37 cellular contexts compared by ENCODE assay signal in genomic region chr13:36173923-36174322, GRCh38. TPM values are rescaled to one million over a fixed set of nuclear protein-coding genes. Genes with fewer than 3 reads are reported as not detected.
"Had no signal": no experiment of that assay in that cellular context is flagged by ENCODE, and none has a peak within 500 bp of the region (broad histone marks: within the 10 kb centered on the region; RNA-seq: fewer than 3 reads in every experiment).

No MANE protein-coding gene starts in this region.

- DNase-seq: activated B cell treated with CpG ODN at 0.5 μM for 24 hours; activated CD4-positive, alpha-beta memory T cell treated with anti-CD3 and anti-CD28 coated beads for 36 hours; activated CD4-positive, alpha-beta T cell treated with anti-CD3 and anti-CD28 coated beads for 4 hours; activated CD4-positive, alpha-beta T cell treated with anti-CD3 and anti-CD28 coated beads, Interleukin-2, amount 10 ng/mL, durations not matched to agents 24 days and 14 days; activated CD4-positive, alpha-beta T cell treated with anti-CD3 and anti-CD28 coated beads, Interleukin-2, amount 50 U/mL, for 1 hour; activated CD4-positive, alpha-beta T cell treated with anti-CD3 and anti-CD28 coated beads, Interleukin-2, amount 50 U/mL, for 4 hours; activated CD4-positive, CD25-positive, alpha-beta regulatory T cell treated with anti-CD3 and anti-CD28 coated beads, Interleukin-2, amount 50 U/mL, for 72 hours; activated CD8-positive, alpha-beta memory T cell treated with anti-CD3 and anti-CD28 coated beads, Interleukin-2, amount 50 U/mL, for 4 hours; activated CD8-positive, alpha-beta T cell treated with anti-CD3 and anti-CD28 coated beads for 36 hours; activated effector memory CD4-positive, alpha-beta T cell treated with anti-CD3 and anti-CD28 coated beads, Interleukin-2, amount 50 U/mL, for 16 hours; activated gamma-delta T cell treated with Interleukin-2 at 50 U/mL for 16 hours; activated naive CD4-positive, alpha-beta T cell; activated naive CD4-positive, alpha-beta T cell treated with anti-CD3 and anti-CD28 coated beads for 36 hours; activated naive CD4-positive, alpha-beta T cell treated with anti-CD3 and anti-CD28 coated beads, Interleukin-2, amount 50 U/mL, for 16 hours; activated naive CD8-positive, alpha-beta T cell treated with anti-CD3 and anti-CD28 coated beads for 36 hours; activated T-cell treated with anti-CD3 and anti-CD28 coated beads for 4 hours; activated T-cell treated with anti-CD3 and anti-CD28 coated beads, Interleukin-2, amount 50 U/mL, for 1 hour; activated T-cell treated with anti-CD3 and anti-CD28 coated beads, Interleukin-2, amount 50 U/mL, for 4 hours; activated T-cell treated with anti-CD3 and anti-CD28 coated beads, Interleukin-2, amount 50 U/mL, for 72 hours; adrenal gland; amniotic stem cell; aorta; body of pancreas; caudate nucleus; T-helper 1 cell; T-helper 2 cell; T-helper 9 cell had no signal

- H3K36me3 ChIP-seq: adrenal gland, cardiac muscle cell had no signal

- H3K4me3 Mint-ChIP-seq: activated B cell treated with CpG ODN at 0.5 μM for 24 hours; activated CD4-positive, alpha-beta memory T cell treated with anti-CD3 and anti-CD28 coated beads for 36 hours; activated CD4-positive, alpha-beta T cell treated with anti-CD3 and anti-CD28 coated beads, Interleukin-2, amount 10 ng/mL, durations not matched to agents 24 days and 14 days; activated CD8-positive, alpha-beta T cell treated with anti-CD3 and anti-CD28 coated beads for 36 hours; activated naive CD4-positive, alpha-beta T cell treated with anti-CD3 and anti-CD28 coated beads for 36 hours; activated naive CD8-positive, alpha-beta T cell treated with anti-CD3 and anti-CD28 coated beads for 36 hours; activated T-cell treated with anti-CD3 and anti-CD28 coated beads, Interleukin-2, amount 50 U/mL, for 4 hours; activated T-cell treated with anti-CD3 and anti-CD28 coated beads, Interleukin-2, amount 50 U/mL, for 72 hours; activated T-helper 1 cell treated with anti-CD3 and anti-CD28 coated beads, Interleukin-12 subunit alpha, Interleukin-12 subunit beta, Interleukin-2, Interleukin-4 antibody, amounts not matched to agents 30 ng/mL and 10 ng/mL and 1 ng/mL, durations not matched to agents 14 hours and 24 hours and 36 hours; activated T-helper 17 cell treated with anti-CD3 and anti-CD28 coated beads, Interleukin-2, amount 50 U/mL, for 72 hours; central memory CD8-positive, alpha-beta T cell; T-helper 1 cell treated with Interleukin-12 subunit alpha and Interleukin-12 subunit beta and Interleukin-4 antibody, amounts not matched to agents 30 μg/mL and 1 μg/mL, for 36 hours; T-helper 2 cell treated with Interferon-gamma antibody and Interleukin-4, amounts not matched to agents 5 μg/mL and 100 μg/mL, for 36 hours had no signal

- H3K36me3 Mint-ChIP-seq: activated CD4-positive, alpha-beta memory T cell treated with anti-CD3 and anti-CD28 coated beads for 36 hours; activated naive CD4-positive, alpha-beta T cell treated with anti-CD3 and anti-CD28 coated beads, Interleukin-2, amount 50 U/mL, for 72 hours; activated naive CD8-positive, alpha-beta T cell treated with anti-CD3 and anti-CD28 coated beads for 36 hours had no signal

- H3K27ac Mint-ChIP-seq: activated B cell treated with CpG ODN at 0.5 μM for 24 hours; activated CD4-positive, alpha-beta memory T cell treated with anti-CD3 and anti-CD28 coated beads for 36 hours; activated CD4-positive, alpha-beta T cell treated with anti-CD3 and anti-CD28 coated beads, Interleukin-2, amount 10 ng/mL, durations not matched to agents 24 days and 14 days; activated CD8-positive, alpha-beta T cell treated with anti-CD3 and anti-CD28 coated beads for 36 hours; activated naive CD4-positive, alpha-beta T cell treated with anti-CD3 and anti-CD28 coated beads for 36 hours; activated naive CD4-positive, alpha-beta T cell treated with anti-CD3 and anti-CD28 coated beads, Interleukin-2, amount 50 U/mL, for 72 hours; activated naive CD8-positive, alpha-beta T cell treated with anti-CD3 and anti-CD28 coated beads for 36 hours; activated T-cell treated with anti-CD3 and anti-CD28 coated beads, Interleukin-2, amount 50 U/mL, for 72 hours; activated T-helper 1 cell treated with anti-CD3 and anti-CD28 coated beads, Interleukin-12 subunit alpha, Interleukin-12 subunit beta, Interleukin-2, Interleukin-4 antibody, amounts not matched to agents 30 ng/mL and 10 ng/mL and 1 ng/mL, durations not matched to agents 14 hours and 24 hours and 36 hours; activated T-helper 17 cell treated with anti-CD3 and anti-CD28 coated beads, Interleukin-2, amount 50 U/mL, for 72 hours; T-helper 1 cell treated with Interleukin-12 subunit alpha and Interleukin-12 subunit beta and Interleukin-4 antibody, amounts not matched to agents 30 μg/mL and 1 μg/mL, for 36 hours; T-helper 2 cell treated with Interferon-gamma antibody and Interleukin-4, amounts not matched to agents 5 μg/mL and 100 μg/mL, for 36 hours had no signal

- H3K9me3 Mint-ChIP-seq: activated B cell treated with CpG ODN at 0.5 μM for 24 hours; activated CD4-positive, alpha-beta memory T cell treated with anti-CD3 and anti-CD28 coated beads for 36 hours; activated CD4-positive, alpha-beta T cell treated with anti-CD3 and anti-CD28 coated beads, Interleukin-2, amount 10 ng/mL, durations not matched to agents 24 days and 14 days; activated CD8-positive, alpha-beta T cell treated with anti-CD3 and anti-CD28 coated beads for 36 hours; activated naive CD4-positive, alpha-beta T cell treated with anti-CD3 and anti-CD28 coated beads, Interleukin-2, amount 50 U/mL, for 72 hours; activated naive CD8-positive, alpha-beta T cell treated with anti-CD3 and anti-CD28 coated beads for 36 hours; activated T-cell treated with anti-CD3 and anti-CD28 coated beads, Interleukin-2, amount 50 U/mL, for 4 hours; activated T-helper 1 cell treated with anti-CD3 and anti-CD28 coated beads, Interleukin-12 subunit alpha, Interleukin-12 subunit beta, Interleukin-2, Interleukin-4 antibody, amounts not matched to agents 30 ng/mL and 10 ng/mL and 1 ng/mL, durations not matched to agents 14 hours and 24 hours and 36 hours; activated T-helper 17 cell treated with anti-CD3 and anti-CD28 coated beads, Interleukin-2, amount 50 U/mL, for 72 hours; T-helper 1 cell treated with Interleukin-12 subunit alpha and Interleukin-12 subunit beta and Interleukin-4 antibody, amounts not matched to agents 30 μg/mL and 1 μg/mL, for 36 hours; T-helper 2 cell treated with Interferon-gamma antibody and Interleukin-4, amounts not matched to agents 5 μg/mL and 100 μg/mL, for 36 hours had no signal

- H3K27me3 Mint-ChIP-seq: activated B cell treated with CpG ODN at 0.5 μM for 24 hours; activated CD4-positive, alpha-beta memory T cell treated with anti-CD3 and anti-CD28 coated beads for 36 hours; activated CD4-positive, alpha-beta T cell treated with anti-CD3 and anti-CD28 coated beads, Interleukin-2, amount 10 ng/mL, durations not matched to agents 24 days and 14 days; activated CD8-positive, alpha-beta T cell treated with anti-CD3 and anti-CD28 coated beads for 36 hours; activated naive CD8-positive, alpha-beta T cell treated with anti-CD3 and anti-CD28 coated beads for 36 hours; central memory CD8-positive, alpha-beta T cell had no signal

- H3K9me3 ChIP-seq: adrenal gland, body of pancreas had no signal

- H3K4me1 ChIP-seq: adrenal gland, body of pancreas had no signal

- H3K27ac ChIP-seq: adrenal gland, body of pancreas, cardiac muscle cell, VCaP had no signal

- H3K27me3 ChIP-seq: adrenal gland, body of pancreas, cardiac muscle cell had no signal

- H3K4me3 ChIP-seq: adrenal gland, body of pancreas, cardiac muscle cell had no signal

- ATAC-seq: activated CD8-positive, alpha-beta T cell treated with anti-CD3 and anti-CD28 coated beads for 36 hours; activated naive CD4-positive, alpha-beta T cell treated with anti-CD3 and anti-CD28 coated beads, Interleukin-2, amount 50 U/mL, for 72 hours; activated T-cell treated with anti-CD3 and anti-CD28 coated beads, Interleukin-2, amount 50 U/mL, for 4 hours; activated T-cell treated with anti-CD3 and anti-CD28 coated beads, Interleukin-2, amount 50 U/mL, for 72 hours; activated T-helper 17 cell treated with anti-CD3 and anti-CD28 coated beads, Interleukin-2, amount 50 U/mL, for 72 hours; body of pancreas had no signal

- H3K4me1 Mint-ChIP-seq: activated B cell treated with CpG ODN at 0.5 μM for 24 hours; activated CD4-positive, alpha-beta T cell treated with anti-CD3 and anti-CD28 coated beads, Interleukin-2, amount 10 ng/mL, durations not matched to agents 24 days and 14 days; activated naive CD8-positive, alpha-beta T cell treated with anti-CD3 and anti-CD28 coated beads for 36 hours; activated T-helper 17 cell treated with anti-CD3 and anti-CD28 coated beads, Interleukin-2, amount 50 U/mL, for 72 hours; central memory CD8-positive, alpha-beta T cell had no signal

RNA-seq across cellular contexts. Expression of gene SOHLH2, which starts 40.4 kb away (rescaled TPM):
- total RNA-seq: activated B cell treated with CpG ODN at 0.5 μM for 24 hours; activated CD4-positive, alpha-beta memory T cell treated with anti-CD3 and anti-CD28 coated beads for 36 hours; activated CD4-positive, alpha-beta T cell treated with anti-CD3 and anti-CD28 coated beads, Interleukin-2, amount 10 ng/mL, durations not matched to agents 24 days and 14 days; activated CD8-positive, alpha-beta memory T cell treated with anti-CD3 and anti-CD28 coated beads for 36 hours; activated CD8-positive, alpha-beta T cell treated with anti-CD3 and anti-CD28 coated beads for 36 hours; activated naive CD4-positive, alpha-beta T cell treated with anti-CD3 and anti-CD28 coated beads for 36 hours; activated naive CD4-positive, alpha-beta T cell treated with anti-CD3 and anti-CD28 coated beads, Interleukin-2, amount 50 U/mL, for 72 hours; activated naive CD8-positive, alpha-beta T cell treated with anti-CD3 and anti-CD28 coated beads for 36 hours; activated T-cell treated with anti-CD3 and anti-CD28 coated beads, Interleukin-2, amount 50 U/mL, for 4 hours; activated T-cell treated with anti-CD3 and anti-CD28 coated beads, Interleukin-2, amount 50 U/mL, for 72 hours; activated T-helper 1 cell treated with anti-CD3 and anti-CD28 coated beads, Interleukin-12 subunit alpha, Interleukin-12 subunit beta, Interleukin-2, Interleukin-4 antibody, amounts not matched to agents 30 ng/mL and 10 ng/mL and 1 ng/mL, durations not matched to agents 14 hours and 24 hours and 36 hours; aorta; astrocyte; body of pancreas had no signal

RNA-seq across cellular contexts. Expression of gene DCLK1, which starts 42.7 kb away (rescaled TPM):
- total RNA-seq: activated B cell treated with CpG ODN at 0.5 μM for 24 hours; activated CD4-positive, alpha-beta memory T cell treated with anti-CD3 and anti-CD28 coated beads for 36 hours; activated CD4-positive, alpha-beta T cell treated with anti-CD3 and anti-CD28 coated beads, Interleukin-2, amount 10 ng/mL, durations not matched to agents 24 days and 14 days; activated CD8-positive, alpha-beta memory T cell treated with anti-CD3 and anti-CD28 coated beads for 36 hours; activated CD8-positive, alpha-beta T cell treated with anti-CD3 and anti-CD28 coated beads for 36 hours; activated naive CD4-positive, alpha-beta T cell treated with anti-CD3 and anti-CD28 coated beads for 36 hours; activated naive CD4-positive, alpha-beta T cell treated with anti-CD3 and anti-CD28 coated beads, Interleukin-2, amount 50 U/mL, for 72 hours; activated naive CD8-positive, alpha-beta T cell treated with anti-CD3 and anti-CD28 coated beads for 36 hours; activated T-cell treated with anti-CD3 and anti-CD28 coated beads, Interleukin-2, amount 50 U/mL, for 4 hours; activated T-cell treated with anti-CD3 and anti-CD28 coated beads, Interleukin-2, amount 50 U/mL, for 72 hours; activated T-helper 1 cell treated with anti-CD3 and anti-CD28 coated beads, Interleukin-12 subunit alpha, Interleukin-12 subunit beta, Interleukin-2, Interleukin-4 antibody, amounts not matched to agents 30 ng/mL and 10 ng/mL and 1 ng/mL, durations not matched to agents 14 hours and 24 hours and 36 hours; activated T-helper 17 cell treated with anti-CD3 and anti-CD28 coated beads, Interleukin-2, amount 50 U/mL, for 72 hours had no signal
- polyA plus RNA-seq: cardiac muscle cell had no signal
